In the genomic region with DNA sequence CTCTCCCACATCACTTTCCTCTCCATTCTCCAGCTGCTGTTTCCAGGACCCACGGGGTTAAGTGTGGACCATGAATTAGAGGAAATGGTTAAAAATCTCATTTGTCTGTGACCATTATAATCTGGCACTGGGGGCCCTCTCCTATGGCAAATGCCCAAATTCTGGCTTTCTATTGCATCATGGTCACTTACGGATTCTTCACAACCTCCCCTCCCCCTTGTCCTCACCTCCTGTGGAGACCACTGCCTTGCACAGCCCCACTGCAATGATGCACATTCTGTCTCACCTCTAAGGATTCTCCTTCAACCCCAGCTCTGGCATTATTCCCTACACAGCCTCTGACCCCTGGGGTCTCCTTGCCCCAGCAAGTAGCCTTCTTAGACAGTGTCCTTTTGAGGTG, we compare ENCODE assay signal across 1 cellular context.
TF ChIP-seq lines count a peak whose summit lies in the region.

No MANE protein-coding gene starts in this region.

TF ChIP-seq in HEK293, 187 proteins besides CTCF, POLR2A, EP300 and RAD21 (continued from another document):
- TF ChIP-seq, protein P1, sequence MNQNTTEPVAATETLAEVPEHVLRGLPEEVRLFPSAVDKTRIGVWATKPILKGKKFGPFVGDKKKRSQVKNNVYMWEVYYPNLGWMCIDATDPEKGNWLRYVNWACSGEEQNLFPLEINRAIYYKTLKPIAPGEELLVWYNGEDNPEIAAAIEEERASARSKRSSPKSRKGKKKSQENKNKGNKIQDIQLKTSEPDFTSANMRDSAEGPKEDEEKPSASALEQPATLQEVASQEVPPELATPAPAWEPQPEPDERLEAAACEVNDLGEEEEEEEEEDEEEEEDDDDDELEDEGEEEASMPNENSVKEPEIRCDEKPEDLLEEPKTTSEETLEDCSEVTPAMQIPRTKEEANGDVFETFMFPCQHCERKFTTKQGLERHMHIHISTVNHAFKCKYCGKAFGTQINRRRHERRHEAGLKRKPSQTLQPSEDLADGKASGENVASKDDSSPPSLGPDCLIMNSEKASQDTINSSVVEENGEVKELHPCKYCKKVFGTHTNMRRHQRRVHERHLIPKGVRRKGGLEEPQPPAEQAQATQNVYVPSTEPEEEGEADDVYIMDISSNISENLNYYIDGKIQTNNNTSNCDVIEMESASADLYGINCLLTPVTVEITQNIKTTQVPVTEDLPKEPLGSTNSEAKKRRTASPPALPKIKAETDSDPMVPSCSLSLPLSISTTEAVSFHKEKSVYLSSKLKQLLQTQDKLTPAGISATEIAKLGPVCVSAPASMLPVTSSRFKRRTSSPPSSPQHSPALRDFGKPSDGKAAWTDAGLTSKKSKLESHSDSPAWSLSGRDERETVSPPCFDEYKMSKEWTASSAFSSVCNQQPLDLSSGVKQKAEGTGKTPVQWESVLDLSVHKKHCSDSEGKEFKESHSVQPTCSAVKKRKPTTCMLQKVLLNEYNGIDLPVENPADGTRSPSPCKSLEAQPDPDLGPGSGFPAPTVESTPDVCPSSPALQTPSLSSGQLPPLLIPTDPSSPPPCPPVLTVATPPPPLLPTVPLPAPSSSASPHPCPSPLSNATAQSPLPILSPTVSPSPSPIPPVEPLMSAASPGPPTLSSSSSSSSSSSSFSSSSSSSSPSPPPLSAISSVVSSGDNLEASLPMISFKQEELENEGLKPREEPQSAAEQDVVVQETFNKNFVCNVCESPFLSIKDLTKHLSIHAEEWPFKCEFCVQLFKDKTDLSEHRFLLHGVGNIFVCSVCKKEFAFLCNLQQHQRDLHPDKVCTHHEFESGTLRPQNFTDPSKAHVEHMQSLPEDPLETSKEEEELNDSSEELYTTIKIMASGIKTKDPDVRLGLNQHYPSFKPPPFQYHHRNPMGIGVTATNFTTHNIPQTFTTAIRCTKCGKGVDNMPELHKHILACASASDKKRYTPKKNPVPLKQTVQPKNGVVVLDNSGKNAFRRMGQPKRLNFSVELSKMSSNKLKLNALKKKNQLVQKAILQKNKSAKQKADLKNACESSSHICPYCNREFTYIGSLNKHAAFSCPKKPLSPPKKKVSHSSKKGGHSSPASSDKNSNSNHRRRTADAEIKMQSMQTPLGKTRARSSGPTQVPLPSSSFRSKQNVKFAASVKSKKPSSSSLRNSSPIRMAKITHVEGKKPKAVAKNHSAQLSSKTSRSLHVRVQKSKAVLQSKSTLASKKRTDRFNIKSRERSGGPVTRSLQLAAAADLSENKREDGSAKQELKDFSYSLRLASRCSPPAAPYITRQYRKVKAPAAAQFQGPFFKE (tag by site-specific recombination; IDR thresholded peaks at IDR 0.05; ENCODE audit: borderline replicate concordance): no peak
- TF ChIP-seq IKZF3 (tag by site-specific recombination; IDR thresholded peaks at IDR 0.05): 0 out of 2 replicates have a peak, but pooled peaks have one; percentile 10
- peak; percentile 72 for TF ChIP-seq ZIC2 (tag by site-specific recombination; IDR thresholded peaks at IDR 0.05)
